In the genomic region with DNA sequence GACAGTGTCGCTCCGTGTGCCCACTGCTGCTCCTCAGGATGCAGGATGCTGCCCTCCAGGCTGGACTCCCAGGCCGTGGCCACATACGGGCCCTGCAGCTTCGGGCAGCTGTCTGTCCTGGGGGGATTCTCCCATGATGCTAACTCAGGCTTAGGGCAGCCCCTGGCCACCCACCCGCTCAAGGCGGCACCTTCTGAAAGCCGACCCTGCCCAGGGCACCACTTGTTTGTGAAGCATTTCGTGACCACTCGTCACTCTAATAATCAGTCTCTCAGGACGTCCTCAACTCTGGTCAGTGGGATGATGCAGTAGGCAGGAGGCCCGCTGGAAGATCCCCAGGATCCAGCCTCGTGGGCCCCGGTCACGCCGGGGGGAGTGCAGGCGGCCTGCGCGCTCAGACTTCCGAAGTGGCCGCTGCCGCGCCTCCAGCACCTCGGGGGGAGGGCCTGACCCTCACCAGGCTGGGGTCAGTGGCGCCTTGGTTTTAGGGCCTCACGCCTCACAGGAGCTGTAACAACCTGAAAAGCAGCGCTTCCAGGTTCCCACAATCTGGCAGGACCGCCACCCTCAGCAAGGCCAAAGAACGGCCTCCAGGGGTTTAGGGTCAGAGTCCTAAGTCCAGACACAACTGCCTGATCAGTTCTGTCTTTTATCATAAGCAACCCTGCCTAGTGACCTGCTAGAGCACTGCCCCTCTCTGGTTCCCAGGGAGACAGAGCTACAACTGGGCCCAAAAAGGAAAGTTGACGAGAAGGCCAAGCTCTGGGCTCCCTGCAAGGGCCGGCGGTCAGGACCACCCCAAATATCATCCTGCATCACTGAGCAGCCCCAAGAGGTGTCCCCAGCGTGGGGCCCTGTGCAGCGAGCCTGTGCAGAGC, we compare ENCODE assay signal across 1 cellular context.
TF ChIP-seq lines count a peak whose summit lies in the region.

No MANE protein-coding gene starts in this region.

TF ChIP-seq in liver, 16 proteins besides CTCF, POLR2A, EP300 and RAD21 (continued from another document):
- TF ChIP-seq, protein P1, sequence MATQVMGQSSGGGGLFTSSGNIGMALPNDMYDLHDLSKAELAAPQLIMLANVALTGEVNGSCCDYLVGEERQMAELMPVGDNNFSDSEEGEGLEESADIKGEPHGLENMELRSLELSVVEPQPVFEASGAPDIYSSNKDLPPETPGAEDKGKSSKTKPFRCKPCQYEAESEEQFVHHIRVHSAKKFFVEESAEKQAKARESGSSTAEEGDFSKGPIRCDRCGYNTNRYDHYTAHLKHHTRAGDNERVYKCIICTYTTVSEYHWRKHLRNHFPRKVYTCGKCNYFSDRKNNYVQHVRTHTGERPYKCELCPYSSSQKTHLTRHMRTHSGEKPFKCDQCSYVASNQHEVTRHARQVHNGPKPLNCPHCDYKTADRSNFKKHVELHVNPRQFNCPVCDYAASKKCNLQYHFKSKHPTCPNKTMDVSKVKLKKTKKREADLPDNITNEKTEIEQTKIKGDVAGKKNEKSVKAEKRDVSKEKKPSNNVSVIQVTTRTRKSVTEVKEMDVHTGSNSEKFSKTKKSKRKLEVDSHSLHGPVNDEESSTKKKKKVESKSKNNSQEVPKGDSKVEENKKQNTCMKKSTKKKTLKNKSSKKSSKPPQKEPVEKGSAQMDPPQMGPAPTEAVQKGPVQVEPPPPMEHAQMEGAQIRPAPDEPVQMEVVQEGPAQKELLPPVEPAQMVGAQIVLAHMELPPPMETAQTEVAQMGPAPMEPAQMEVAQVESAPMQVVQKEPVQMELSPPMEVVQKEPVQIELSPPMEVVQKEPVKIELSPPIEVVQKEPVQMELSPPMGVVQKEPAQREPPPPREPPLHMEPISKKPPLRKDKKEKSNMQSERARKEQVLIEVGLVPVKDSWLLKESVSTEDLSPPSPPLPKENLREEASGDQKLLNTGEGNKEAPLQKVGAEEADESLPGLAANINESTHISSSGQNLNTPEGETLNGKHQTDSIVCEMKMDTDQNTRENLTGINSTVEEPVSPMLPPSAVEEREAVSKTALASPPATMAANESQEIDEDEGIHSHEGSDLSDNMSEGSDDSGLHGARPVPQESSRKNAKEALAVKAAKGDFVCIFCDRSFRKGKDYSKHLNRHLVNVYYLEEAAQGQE (IDR thresholded peaks at IDR 0.05) = peak; percentile 60
- TF ChIP-seq, protein P2, sequence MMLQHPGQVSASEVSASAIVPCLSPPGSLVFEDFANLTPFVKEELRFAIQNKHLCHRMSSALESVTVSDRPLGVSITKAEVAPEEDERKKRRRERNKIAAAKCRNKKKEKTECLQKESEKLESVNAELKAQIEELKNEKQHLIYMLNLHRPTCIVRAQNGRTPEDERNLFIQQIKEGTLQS (IDR thresholded peaks at IDR 0.05) = no peak
- TF ChIP-seq HNF4A (conservative IDR thresholded peaks at IDR 0.05) (peak; percentile 99), SP1 (IDR thresholded peaks at IDR 0.05) (peak; percentile 93), YY1 (IDR thresholded peaks at IDR 0.05) (peak; percentile 57), FOXA2 (IDR thresholded peaks at IDR 0.05) (no peak), TAF1 (conservative IDR thresholded peaks at IDR 0.05) (no peak), GABPA (IDR thresholded peaks at IDR 0.05 in 1 of 2, conservative IDR thresholded peaks at IDR 0.05 in 1 of 2) (peak in 1 of 2 donors; percentile 55)
- TF ChIP-seq, protein P3, sequence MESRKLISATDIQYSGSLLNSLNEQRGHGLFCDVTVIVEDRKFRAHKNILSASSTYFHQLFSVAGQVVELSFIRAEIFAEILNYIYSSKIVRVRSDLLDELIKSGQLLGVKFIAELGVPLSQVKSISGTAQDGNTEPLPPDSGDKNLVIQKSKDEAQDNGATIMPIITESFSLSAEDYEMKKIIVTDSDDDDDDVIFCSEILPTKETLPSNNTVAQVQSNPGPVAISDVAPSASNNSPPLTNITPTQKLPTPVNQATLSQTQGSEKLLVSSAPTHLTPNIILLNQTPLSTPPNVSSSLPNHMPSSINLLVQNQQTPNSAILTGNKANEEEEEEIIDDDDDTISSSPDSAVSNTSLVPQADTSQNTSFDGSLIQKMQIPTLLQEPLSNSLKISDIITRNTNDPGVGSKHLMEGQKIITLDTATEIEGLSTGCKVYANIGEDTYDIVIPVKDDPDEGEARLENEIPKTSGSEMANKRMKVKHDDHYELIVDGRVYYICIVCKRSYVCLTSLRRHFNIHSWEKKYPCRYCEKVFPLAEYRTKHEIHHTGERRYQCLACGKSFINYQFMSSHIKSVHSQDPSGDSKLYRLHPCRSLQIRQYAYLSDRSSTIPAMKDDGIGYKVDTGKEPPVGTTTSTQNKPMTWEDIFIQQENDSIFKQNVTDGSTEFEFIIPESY (IDR thresholded peaks at IDR 0.05) = no peak
